Comparison of ENCODE assay signal across 1 cellular context in the genomic region with DNA sequence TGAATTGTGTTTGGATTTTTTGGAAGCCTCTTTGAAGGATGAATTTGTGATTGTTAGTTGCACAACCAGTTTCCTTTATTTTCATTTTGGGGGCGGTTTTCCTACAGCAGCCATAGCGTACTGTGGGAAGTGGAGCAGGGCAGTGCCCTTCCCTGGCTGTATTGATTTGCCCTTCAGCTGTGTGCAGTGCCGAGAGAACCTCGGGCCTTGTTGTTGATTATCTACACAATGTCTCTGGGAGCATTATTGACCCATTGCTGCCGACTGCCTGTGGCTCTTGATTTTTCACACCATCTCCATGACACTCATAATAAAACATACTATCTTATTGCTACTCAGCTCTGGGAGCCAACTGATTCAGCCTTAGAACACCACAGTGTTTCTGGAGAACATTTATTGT.
TF ChIP-seq lines count a peak whose summit lies in the region.

No MANE protein-coding gene starts in this region.

TF ChIP-seq in HepG2, 621 proteins besides CTCF, POLR2A, EP300 and RAD21 (continued from another document):
- TF ChIP-seq, protein P1, sequence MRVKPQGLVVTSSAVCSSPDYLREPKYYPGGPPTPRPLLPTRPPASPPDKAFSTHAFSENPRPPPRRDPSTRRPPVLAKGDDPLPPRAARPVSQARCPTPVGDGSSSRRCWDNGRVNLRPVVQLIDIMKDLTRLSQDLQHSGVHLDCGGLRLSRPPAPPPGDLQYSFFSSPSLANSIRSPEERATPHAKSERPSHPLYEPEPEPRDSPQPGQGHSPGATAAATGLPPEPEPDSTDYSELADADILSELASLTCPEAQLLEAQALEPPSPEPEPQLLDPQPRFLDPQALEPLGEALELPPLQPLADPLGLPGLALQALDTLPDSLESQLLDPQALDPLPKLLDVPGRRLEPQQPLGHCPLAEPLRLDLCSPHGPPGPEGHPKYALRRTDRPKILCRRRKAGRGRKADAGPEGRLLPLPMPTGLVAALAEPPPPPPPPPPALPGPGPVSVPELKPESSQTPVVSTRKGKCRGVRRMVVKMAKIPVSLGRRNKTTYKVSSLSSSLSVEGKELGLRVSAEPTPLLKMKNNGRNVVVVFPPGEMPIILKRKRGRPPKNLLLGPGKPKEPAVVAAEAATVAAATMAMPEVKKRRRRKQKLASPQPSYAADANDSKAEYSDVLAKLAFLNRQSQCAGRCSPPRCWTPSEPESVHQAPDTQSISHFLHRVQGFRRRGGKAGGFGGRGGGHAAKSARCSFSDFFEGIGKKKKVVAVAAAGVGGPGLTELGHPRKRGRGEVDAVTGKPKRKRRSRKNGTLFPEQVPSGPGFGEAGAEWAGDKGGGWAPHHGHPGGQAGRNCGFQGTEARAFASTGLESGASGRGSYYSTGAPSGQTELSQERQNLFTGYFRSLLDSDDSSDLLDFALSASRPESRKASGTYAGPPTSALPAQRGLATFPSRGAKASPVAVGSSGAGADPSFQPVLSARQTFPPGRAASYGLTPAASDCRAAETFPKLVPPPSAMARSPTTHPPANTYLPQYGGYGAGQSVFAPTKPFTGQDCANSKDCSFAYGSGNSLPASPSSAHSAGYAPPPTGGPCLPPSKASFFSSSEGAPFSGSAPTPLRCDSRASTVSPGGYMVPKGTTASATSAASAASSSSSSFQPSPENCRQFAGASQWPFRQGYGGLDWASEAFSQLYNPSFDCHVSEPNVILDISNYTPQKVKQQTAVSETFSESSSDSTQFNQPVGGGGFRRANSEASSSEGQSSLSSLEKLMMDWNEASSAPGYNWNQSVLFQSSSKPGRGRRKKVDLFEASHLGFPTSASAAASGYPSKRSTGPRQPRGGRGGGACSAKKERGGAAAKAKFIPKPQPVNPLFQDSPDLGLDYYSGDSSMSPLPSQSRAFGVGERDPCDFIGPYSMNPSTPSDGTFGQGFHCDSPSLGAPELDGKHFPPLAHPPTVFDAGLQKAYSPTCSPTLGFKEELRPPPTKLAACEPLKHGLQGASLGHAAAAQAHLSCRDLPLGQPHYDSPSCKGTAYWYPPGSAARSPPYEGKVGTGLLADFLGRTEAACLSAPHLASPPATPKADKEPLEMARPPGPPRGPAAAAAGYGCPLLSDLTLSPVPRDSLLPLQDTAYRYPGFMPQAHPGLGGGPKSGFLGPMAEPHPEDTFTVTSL (CRISPR knock-in tag; IDR thresholded peaks at IDR 0.05; ENCODE audit: borderline replicate concordance) = 0 out of 2 replicates have a peak, but pooled peaks have one; percentile 34
- TF ChIP-seq STAG1 (CRISPR knock-in tag; IDR thresholded peaks at IDR 0.05) (0 out of 2 replicates have a peak, but pooled peaks have one; percentile 7), SOX6 (IDR thresholded peaks at IDR 0.05) (no peak), SOX6 (CRISPR knock-in tag; IDR thresholded peaks at IDR 0.05) (peak; percentile 47), PHF21A (CRISPR knock-in tag; IDR thresholded peaks at IDR 0.05) (no peak), FOXA3 (CRISPR knock-in tag; IDR thresholded peaks at IDR 0.05) (peak; percentile 9; the same call in 1 of the 2 replicates), TFAP4 (IDR thresholded peaks at IDR 0.05; ENCODE audit: borderline replicate concordance, low read depth) (peak; percentile 17; the same call in 1 of the 2 replicates), ZNF703 (CRISPR knock-in tag; IDR thresholded peaks at IDR 0.05; ENCODE audit: borderline replicate concordance) (no peak), KAT2B (IDR thresholded peaks at IDR 0.05; ENCODE audit: borderline replicate concordance, low read depth, low read length) (peak; percentile 79; the same call in 1 of the 2 replicates), SOX13 (IDR thresholded peaks at IDR 0.05) (no peak), SOX13 (CRISPR knock-in tag; conservative IDR thresholded peaks at IDR 0.05 in 1 of 2, IDR thresholded peaks at IDR 0.05 in 1 of 2) (peak in 1 of 2 experiments; percentile 24; a peak in 1 of 4 replicates), SALL1 (CRISPR knock-in tag; IDR thresholded peaks at IDR 0.05) (peak; percentile 42; the same call in 1 of the 2 replicates), ONECUT2 (CRISPR knock-in tag; IDR thresholded peaks at IDR 0.05) (peak; percentile 79), MIXL1 (CRISPR knock-in tag; IDR thresholded peaks at IDR 0.05) (peak; percentile 59; the same call in 1 of the 2 replicates), ZNF484 (CRISPR knock-in tag; IDR thresholded peaks at IDR 0.05; ENCODE audit: borderline replicate concordance, low read depth) (no peak), ZNF558 (CRISPR knock-in tag; IDR thresholded peaks at IDR 0.05; ENCODE audit: borderline replicate concordance) (no peak), ZNF781 (CRISPR knock-in tag; IDR thresholded peaks at IDR 0.05; ENCODE audit: borderline replicate concordance, not compliant biosample characterization) (no peak), ZNF629 (CRISPR knock-in tag; conservative IDR thresholded peaks at IDR 0.05) (peak; percentile 88), ATAD3A (CRISPR knock-in tag; IDR thresholded peaks at IDR 0.05) (no peak), POGZ (CRISPR knock-in tag; IDR thresholded peaks at IDR 0.05) (peak; percentile 55; the same call in 1 of the 2 replicates), ZNF235 (CRISPR knock-in tag; IDR thresholded peaks at IDR 0.05; ENCODE audit: borderline replicate concordance) (no peak)
- TF ChIP-seq, protein P2, sequence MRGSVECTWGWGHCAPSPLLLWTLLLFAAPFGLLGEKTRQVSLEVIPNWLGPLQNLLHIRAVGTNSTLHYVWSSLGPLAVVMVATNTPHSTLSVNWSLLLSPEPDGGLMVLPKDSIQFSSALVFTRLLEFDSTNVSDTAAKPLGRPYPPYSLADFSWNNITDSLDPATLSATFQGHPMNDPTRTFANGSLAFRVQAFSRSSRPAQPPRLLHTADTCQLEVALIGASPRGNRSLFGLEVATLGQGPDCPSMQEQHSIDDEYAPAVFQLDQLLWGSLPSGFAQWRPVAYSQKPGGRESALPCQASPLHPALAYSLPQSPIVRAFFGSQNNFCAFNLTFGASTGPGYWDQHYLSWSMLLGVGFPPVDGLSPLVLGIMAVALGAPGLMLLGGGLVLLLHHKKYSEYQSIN (CRISPR knock-in tag; IDR thresholded peaks at IDR 0.05; ENCODE audit: borderline replicate concordance) = no peak
